In the genomic region with DNA sequence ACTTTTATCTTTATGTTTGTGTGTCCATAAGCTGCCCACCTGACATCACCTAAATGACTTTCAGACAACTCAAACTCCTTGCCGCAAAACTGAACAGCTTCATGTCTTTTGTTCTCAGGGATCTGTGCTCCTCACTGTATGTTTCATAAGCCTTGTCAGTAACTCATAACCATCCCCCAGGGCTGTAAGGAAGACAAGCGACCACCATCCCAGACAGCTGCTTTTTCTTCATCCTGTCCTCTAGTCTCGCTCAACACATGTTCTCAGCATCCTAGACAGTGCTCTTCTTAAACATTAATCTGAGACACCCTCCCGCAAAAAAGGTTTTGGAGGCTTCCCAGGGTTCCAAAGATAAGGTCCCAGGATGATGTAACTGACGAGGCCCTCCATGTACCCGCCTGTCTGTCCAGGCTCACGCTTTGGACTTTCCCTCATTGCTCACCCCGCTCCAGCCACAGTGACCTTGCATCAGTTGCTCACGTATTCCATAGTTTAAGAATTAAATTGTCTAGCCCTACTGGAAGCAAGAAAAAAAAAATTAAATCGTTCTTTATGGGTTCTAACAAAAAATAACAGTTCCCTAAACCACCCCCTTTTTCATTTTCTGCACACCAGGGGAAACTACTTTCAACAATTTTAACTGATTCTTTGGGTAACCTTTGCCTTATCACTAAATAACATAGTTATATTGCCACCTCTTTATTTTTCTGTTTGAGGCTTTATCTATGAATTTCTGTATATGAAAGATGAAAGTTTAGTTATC, we compare ENCODE assay signal across 1 cellular context.
TF ChIP-seq lines count a peak whose summit lies in the region.

No MANE protein-coding gene starts in this region.

TF ChIP-seq in K562, 482 proteins besides CTCF, POLR2A, EP300 and RAD21 (continued from another document and continues in another):
- TF ChIP-seq, protein P1, sequence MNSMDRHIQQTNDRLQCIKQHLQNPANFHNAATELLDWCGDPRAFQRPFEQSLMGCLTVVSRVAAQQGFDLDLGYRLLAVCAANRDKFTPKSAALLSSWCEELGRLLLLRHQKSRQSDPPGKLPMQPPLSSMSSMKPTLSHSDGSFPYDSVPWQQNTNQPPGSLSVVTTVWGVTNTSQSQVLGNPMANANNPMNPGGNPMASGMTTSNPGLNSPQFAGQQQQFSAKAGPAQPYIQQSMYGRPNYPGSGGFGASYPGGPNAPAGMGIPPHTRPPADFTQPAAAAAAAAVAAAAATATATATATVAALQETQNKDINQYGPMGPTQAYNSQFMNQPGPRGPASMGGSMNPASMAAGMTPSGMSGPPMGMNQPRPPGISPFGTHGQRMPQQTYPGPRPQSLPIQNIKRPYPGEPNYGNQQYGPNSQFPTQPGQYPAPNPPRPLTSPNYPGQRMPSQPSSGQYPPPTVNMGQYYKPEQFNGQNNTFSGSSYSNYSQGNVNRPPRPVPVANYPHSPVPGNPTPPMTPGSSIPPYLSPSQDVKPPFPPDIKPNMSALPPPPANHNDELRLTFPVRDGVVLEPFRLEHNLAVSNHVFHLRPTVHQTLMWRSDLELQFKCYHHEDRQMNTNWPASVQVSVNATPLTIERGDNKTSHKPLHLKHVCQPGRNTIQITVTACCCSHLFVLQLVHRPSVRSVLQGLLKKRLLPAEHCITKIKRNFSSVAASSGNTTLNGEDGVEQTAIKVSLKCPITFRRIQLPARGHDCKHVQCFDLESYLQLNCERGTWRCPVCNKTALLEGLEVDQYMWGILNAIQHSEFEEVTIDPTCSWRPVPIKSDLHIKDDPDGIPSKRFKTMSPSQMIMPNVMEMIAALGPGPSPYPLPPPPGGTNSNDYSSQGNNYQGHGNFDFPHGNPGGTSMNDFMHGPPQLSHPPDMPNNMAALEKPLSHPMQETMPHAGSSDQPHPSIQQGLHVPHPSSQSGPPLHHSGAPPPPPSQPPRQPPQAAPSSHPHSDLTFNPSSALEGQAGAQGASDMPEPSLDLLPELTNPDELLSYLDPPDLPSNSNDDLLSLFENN (IDR thresholded peaks at IDR 0.05; ENCODE audit: low read depth in 2 of 2, low read length in 2 of 2): no peak
- TF ChIP-seq PTTG1 (tag; IDR thresholded peaks at IDR 0.05; ENCODE audit: low read depth): no peak
- no peak for TF ChIP-seq RBM22 (IDR thresholded peaks at IDR 0.05; ENCODE audit: low read depth, low read length, poor library complexity, severe bottlenecking)
- TF ChIP-seq ZC3H11A (IDR thresholded peaks at IDR 0.05; ENCODE audit: low read depth, low read length): no peak
- TF ChIP-seq CBFA2T2 (conservative IDR thresholded peaks at IDR 0.05): 0 out of 2 replicates have a peak, but pooled peaks have one; percentile 21
- TF ChIP-seq, protein P2, sequence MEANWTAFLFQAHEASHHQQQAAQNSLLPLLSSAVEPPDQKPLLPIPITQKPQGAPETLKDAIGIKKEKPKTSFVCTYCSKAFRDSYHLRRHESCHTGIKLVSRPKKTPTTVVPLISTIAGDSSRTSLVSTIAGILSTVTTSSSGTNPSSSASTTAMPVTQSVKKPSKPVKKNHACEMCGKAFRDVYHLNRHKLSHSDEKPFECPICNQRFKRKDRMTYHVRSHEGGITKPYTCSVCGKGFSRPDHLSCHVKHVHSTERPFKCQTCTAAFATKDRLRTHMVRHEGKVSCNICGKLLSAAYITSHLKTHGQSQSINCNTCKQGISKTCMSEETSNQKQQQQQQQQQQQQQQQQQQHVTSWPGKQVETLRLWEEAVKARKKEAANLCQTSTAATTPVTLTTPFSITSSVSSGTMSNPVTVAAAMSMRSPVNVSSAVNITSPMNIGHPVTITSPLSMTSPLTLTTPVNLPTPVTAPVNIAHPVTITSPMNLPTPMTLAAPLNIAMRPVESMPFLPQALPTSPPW (CRISPR knock-in tag; IDR thresholded peaks at IDR 0.05): peak; percentile 21; the same call in 1 of the 2 replicates
- TF ChIP-seq ZNF41 (CRISPR knock-in tag; conservative IDR thresholded peaks at IDR 0.05): no peak
- no peak for TF ChIP-seq HEY1 (CRISPR knock-in tag; IDR thresholded peaks at IDR 0.05; ENCODE audit: borderline replicate concordance)
- no peak for TF ChIP-seq NUFIP1 (IDR thresholded peaks at IDR 0.05; ENCODE audit: partially characterized antibody)
- TF ChIP-seq, protein P3, sequence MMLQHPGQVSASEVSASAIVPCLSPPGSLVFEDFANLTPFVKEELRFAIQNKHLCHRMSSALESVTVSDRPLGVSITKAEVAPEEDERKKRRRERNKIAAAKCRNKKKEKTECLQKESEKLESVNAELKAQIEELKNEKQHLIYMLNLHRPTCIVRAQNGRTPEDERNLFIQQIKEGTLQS (IDR thresholded peaks at IDR 0.05): peak; percentile 92
- TF ChIP-seq, protein P3 (CRISPR knock-in tag; conservative IDR thresholded peaks at IDR 0.05): no peak
- TF ChIP-seq, protein P4, sequence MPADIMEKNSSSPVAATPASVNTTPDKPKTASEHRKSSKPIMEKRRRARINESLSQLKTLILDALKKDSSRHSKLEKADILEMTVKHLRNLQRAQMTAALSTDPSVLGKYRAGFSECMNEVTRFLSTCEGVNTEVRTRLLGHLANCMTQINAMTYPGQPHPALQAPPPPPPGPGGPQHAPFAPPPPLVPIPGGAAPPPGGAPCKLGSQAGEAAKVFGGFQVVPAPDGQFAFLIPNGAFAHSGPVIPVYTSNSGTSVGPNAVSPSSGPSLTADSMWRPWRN (IDR thresholded peaks at IDR 0.05; ENCODE audit: low read depth): no peak
- TF ChIP-seq ARHGAP35 (IDR thresholded peaks at IDR 0.05; ENCODE audit: partially characterized antibody): no peak
- no peak for TF ChIP-seq ZNF699 (CRISPR knock-in tag; IDR thresholded peaks at IDR 0.05; ENCODE audit: insufficient replicate concordance)
- TF ChIP-seq SREBF2 (CRISPR knock-in tag; IDR thresholded peaks at IDR 0.05): no peak
- no peak for TF ChIP-seq ZNF507 (tag; conservative IDR thresholded peaks at IDR 0.05)
- TF ChIP-seq, protein P5, sequence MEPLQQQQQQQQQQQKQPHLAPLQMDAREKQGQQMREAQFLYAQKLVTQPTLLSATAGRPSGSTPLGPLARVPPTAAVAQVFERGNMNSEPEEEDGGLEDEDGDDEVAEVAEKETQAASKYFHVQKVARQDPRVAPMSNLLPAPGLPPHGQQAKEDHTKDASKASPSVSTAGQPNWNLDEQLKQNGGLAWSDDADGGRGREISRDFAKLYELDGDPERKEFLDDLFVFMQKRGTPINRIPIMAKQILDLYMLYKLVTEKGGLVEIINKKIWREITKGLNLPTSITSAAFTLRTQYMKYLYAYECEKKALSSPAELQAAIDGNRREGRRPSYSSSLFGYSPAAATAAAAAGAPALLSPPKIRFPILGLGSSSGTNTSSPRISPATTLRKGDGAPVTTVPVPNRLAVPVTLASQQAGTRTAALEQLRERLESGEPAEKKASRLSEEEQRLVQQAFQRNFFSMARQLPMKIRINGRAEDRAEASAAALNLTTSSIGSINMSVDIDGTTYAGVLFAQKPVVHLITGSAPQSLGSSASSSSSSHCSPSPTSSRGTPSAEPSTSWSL (CRISPR knock-in tag; IDR thresholded peaks at IDR 0.05; ENCODE audit: borderline replicate concordance): no peak
- no peak for TF ChIP-seq SRSF3 (IDR thresholded peaks at IDR 0.05; ENCODE audit: insufficient read depth, low read length)
- 0 out of 2 replicates have a peak, but pooled peaks have one; percentile 25 for TF ChIP-seq SOX6 (IDR thresholded peaks at IDR 0.05)
- no peak for TF ChIP-seq SLC30A9 (CRISPR knock-in tag; IDR thresholded peaks at IDR 0.05)
- TF ChIP-seq, protein P6, sequence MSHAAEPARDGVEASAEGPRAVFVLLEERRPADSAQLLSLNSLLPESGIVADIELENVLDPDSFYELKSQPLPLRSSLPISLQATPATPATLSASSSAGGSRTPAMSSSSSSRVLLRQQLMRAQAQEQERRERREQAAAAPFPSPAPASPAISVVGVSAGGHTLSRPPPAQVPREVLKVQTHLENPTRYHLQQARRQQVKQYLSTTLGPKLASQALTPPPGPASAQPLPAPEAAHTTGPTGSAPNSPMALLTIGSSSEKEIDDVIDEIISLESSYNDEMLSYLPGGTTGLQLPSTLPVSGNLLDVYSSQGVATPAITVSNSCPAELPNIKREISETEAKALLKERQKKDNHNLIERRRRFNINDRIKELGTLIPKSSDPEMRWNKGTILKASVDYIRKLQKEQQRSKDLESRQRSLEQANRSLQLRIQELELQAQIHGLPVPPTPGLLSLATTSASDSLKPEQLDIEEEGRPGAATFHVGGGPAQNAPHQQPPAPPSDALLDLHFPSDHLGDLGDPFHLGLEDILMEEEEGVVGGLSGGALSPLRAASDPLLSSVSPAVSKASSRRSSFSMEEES (CRISPR knock-in tag; IDR thresholded peaks at IDR 0.05): no peak
- TF ChIP-seq PCBP2 (IDR thresholded peaks at IDR 0.05; ENCODE audit: low read depth, low read length, poor library complexity, severe bottlenecking): no peak
- TF ChIP-seq KAT2B (IDR thresholded peaks at IDR 0.05; ENCODE audit: low read depth, low read length): no peak
- no peak for TF ChIP-seq DNMT1 (IDR thresholded peaks at IDR 0.05)
- no peak for TF ChIP-seq ZZZ3 (IDR thresholded peaks at IDR 0.05)
- no peak for TF ChIP-seq RBM15 (IDR thresholded peaks at IDR 0.05; ENCODE audit: insufficient read depth, low read length)
- TF ChIP-seq, protein P7, sequence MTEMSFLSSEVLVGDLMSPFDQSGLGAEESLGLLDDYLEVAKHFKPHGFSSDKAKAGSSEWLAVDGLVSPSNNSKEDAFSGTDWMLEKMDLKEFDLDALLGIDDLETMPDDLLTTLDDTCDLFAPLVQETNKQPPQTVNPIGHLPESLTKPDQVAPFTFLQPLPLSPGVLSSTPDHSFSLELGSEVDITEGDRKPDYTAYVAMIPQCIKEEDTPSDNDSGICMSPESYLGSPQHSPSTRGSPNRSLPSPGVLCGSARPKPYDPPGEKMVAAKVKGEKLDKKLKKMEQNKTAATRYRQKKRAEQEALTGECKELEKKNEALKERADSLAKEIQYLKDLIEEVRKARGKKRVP (CRISPR knock-in tag; IDR thresholded peaks at IDR 0.05): peak; percentile 74
- peak; percentile 34; the same call in 1 of the 2 replicates for TF ChIP-seq CXXC5 (CRISPR knock-in tag; IDR thresholded peaks at IDR 0.05)
- no peak for TF ChIP-seq ZEB2 (IDR thresholded peaks at IDR 0.05)
- TF ChIP-seq ZSCAN32 (CRISPR knock-in tag; IDR thresholded peaks at IDR 0.05): no peak
- no peak for TF ChIP-seq ZNF239 (CRISPR knock-in tag; IDR thresholded peaks at IDR 0.05)
- TF ChIP-seq ZNF165 (CRISPR knock-in tag; IDR thresholded peaks at IDR 0.05; ENCODE audit: borderline replicate concordance): no peak
- no peak for TF ChIP-seq HNRNPK (IDR thresholded peaks at IDR 0.05; ENCODE audit: low read depth, low read length, poor library complexity, severe bottlenecking)
- TF ChIP-seq POLR2G (IDR thresholded peaks at IDR 0.05; ENCODE audit: low read depth, low read length): no peak
- no peak for TF ChIP-seq ZBTB7A (IDR thresholded peaks at IDR 0.05; ENCODE audit: borderline replicate concordance, control insufficient read depth, low read depth, low read length)
- TF ChIP-seq ZNF274 (IDR thresholded peaks at IDR 0.05; ENCODE audit: borderline replicate concordance, low read depth, low read length): no peak
- TF ChIP-seq KAT7 (CRISPR knock-in tag; IDR thresholded peaks at IDR 0.05; ENCODE audit: borderline replicate concordance): no peak
- no peak for TF ChIP-seq TEAD4 (IDR thresholded peaks at IDR 0.05; ENCODE audit: low read length)
- TF ChIP-seq TEAD4 (CRISPR knock-in tag; IDR thresholded peaks at IDR 0.05; ENCODE audit: borderline replicate concordance): no peak
- no peak for TF ChIP-seq ZNF12 (CRISPR knock-in tag; IDR thresholded peaks at IDR 0.05)
- no peak for TF ChIP-seq BACH1 (tag; IDR thresholded peaks at IDR 0.05)
- TF ChIP-seq FOSL1 (tag; conservative IDR thresholded peaks at IDR 0.05): peak; percentile 25; the same call in 1 of the 2 replicates
- no peak for TF ChIP-seq LARP7 (IDR thresholded peaks at IDR 0.05)
- TF ChIP-seq EP400 (IDR thresholded peaks at IDR 0.05): no peak; the same call in 1 of the 2 replicates
- TF ChIP-seq HMG20B (CRISPR knock-in tag; IDR thresholded peaks at IDR 0.05): no peak
- no peak for TF ChIP-seq ATF1 (CRISPR knock-in tag; IDR thresholded peaks at IDR 0.05)
- no peak for TF ChIP-seq ATF1 (tag; IDR thresholded peaks at IDR 0.05)
- TF ChIP-seq PURB (CRISPR knock-in tag; IDR thresholded peaks at IDR 0.05; ENCODE audit: low read depth): no peak
- no peak for TF ChIP-seq THRAP3 (IDR thresholded peaks at IDR 0.05; ENCODE audit: borderline replicate concordance)
- no peak; the same call in 1 of the 2 replicates for TF ChIP-seq HDAC2 (IDR thresholded peaks at IDR 0.05)
- TF ChIP-seq NEUROD1 (IDR thresholded peaks at IDR 0.05; ENCODE audit: borderline replicate concordance, low read depth, low read length, partially characterized antibody): no peak
- no peak for TF ChIP-seq FOXA1 (IDR thresholded peaks at IDR 0.05; ENCODE audit: borderline replicate concordance)
- TF ChIP-seq ELF1 (tag; IDR thresholded peaks at IDR 0.05): no peak
- TF ChIP-seq LCOR (CRISPR knock-in tag; IDR thresholded peaks at IDR 0.05): 0 out of 2 replicates have a peak, but pooled peaks have one; percentile 37
- TF ChIP-seq, protein P8, sequence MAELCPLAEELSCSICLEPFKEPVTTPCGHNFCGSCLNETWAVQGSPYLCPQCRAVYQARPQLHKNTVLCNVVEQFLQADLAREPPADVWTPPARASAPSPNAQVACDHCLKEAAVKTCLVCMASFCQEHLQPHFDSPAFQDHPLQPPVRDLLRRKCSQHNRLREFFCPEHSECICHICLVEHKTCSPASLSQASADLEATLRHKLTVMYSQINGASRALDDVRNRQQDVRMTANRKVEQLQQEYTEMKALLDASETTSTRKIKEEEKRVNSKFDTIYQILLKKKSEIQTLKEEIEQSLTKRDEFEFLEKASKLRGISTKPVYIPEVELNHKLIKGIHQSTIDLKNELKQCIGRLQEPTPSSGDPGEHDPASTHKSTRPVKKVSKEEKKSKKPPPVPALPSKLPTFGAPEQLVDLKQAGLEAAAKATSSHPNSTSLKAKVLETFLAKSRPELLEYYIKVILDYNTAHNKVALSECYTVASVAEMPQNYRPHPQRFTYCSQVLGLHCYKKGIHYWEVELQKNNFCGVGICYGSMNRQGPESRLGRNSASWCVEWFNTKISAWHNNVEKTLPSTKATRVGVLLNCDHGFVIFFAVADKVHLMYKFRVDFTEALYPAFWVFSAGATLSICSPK (IDR thresholded peaks at IDR 0.05; ENCODE audit: borderline replicate concordance): no peak
- TF ChIP-seq, protein P9, sequence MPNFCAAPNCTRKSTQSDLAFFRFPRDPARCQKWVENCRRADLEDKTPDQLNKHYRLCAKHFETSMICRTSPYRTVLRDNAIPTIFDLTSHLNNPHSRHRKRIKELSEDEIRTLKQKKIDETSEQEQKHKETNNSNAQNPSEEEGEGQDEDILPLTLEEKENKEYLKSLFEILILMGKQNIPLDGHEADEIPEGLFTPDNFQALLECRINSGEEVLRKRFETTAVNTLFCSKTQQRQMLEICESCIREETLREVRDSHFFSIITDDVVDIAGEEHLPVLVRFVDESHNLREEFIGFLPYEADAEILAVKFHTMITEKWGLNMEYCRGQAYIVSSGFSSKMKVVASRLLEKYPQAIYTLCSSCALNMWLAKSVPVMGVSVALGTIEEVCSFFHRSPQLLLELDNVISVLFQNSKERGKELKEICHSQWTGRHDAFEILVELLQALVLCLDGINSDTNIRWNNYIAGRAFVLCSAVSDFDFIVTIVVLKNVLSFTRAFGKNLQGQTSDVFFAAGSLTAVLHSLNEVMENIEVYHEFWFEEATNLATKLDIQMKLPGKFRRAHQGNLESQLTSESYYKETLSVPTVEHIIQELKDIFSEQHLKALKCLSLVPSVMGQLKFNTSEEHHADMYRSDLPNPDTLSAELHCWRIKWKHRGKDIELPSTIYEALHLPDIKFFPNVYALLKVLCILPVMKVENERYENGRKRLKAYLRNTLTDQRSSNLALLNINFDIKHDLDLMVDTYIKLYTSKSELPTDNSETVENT (CRISPR knock-in tag; IDR thresholded peaks at IDR 0.05): no peak
- no peak for TF ChIP-seq MTA1 (IDR thresholded peaks at IDR 0.05; ENCODE audit: borderline replicate concordance)
